ENCODE assay signal across 16 cellular contexts in genomic region chr21:38945536-38946245, GRCh38.
DNase-seq lines count a peak whose midpoint lies in the region; ATAC-seq, FAIRE-seq and TF ChIP-seq lines count a peak whose summit lies in the region.
"Had no signal": no experiment of that assay in that cellular context is flagged by ENCODE, and none has a peak within 500 bp of the region (broad histone marks: within the 10 kb centered on the region; RNA-seq: fewer than 3 reads in every experiment).

No MANE protein-coding gene starts in this region.

- no peak for TF ChIP-seq CTCF in brain (conservative IDR thresholded peaks at IDR 0.05)

- H3K4me3 Mint-ChIP-seq in brain: peak overlapping the region in 2 of 5 experiments; percentile 38 to 39

- peak; percentile 15; the same call in 1 of the 2 replicates for TF ChIP-seq RAD21 in Ishikawa (IDR thresholded peaks at IDR 0.05; ENCODE audit: low read depth)

- peak; percentile 52; the same call in 1 of the 2 replicates for TF ChIP-seq EP300 in Ishikawa (IDR thresholded peaks at IDR 0.05; ENCODE audit: borderline replicate concordance)

- H3K36me3 Mint-ChIP-seq in brain: no peaks in the 10 kb centered on the region

- FAIRE-seq in HTR-8/SVneo (lab: Jason Lieb, UNC): no peak

- H3K9me3 Mint-ChIP-seq in brain: peaks cover 0 to 9% (median 4%) of the 10 kb centered on the region in 5 experiments

- H3K27me3 Mint-ChIP-seq in brain: peaks cover 20% of the 10 kb centered on the region

- H3K27ac Mint-ChIP-seq in brain: peak overlapping the region in 3 of 5 experiments; percentile 5 to 63 (median 57)

- peaks cover 19% of the 10 kb centered on the region for H3K4me1 Mint-ChIP-seq in brain

- no peak for ATAC-seq in GM21515 (IDR thresholded peaks at IDR 0.05; ENCODE audit: unreplicated experiment)
- ATAC-seq: mucosa of descending colon had no signal

- peak; percentile 51 for DNase-seq in COLO668 (lab: John Stamatoyannopoulos, UW; ENCODE audit: unreplicated experiment)
- peak; percentile 63 for DNase-seq in kidney glomerular epithelial cell (lab: John Stamatoyannopoulos, UW)
- DNase-seq in HTR-8/SVneo (ENCODE audit: insufficient read length, low spot score): no peak
- DNase-seq in OCI-M1 (lab: John Stamatoyannopoulos, UW): no peak
- no peak for DNase-seq in NCI-H2107 (lab: John Stamatoyannopoulos, UW)
- DNase-seq: activated CD8-positive, alpha-beta memory T cell treated with anti-CD3 and anti-CD28 coated beads for 24 hours; activated gamma-delta T cell treated with Interleukin-2 at 50 U/mL for 16 hours; central memory CD4-positive, alpha-beta T cell; erythroblast; mucosa of descending colon; NCI-H1930; NK-92 treated with Interleukin-12 subunit alpha and Interleukin-12 subunit beta, amount 100 ng/mL, for 24 hours; trophoblast cell had no signal

TF ChIP-seq in Ishikawa, 13 proteins besides CTCF, POLR2A, EP300 and RAD21:
- peak; percentile 45 for TF ChIP-seq TCF12 (IDR thresholded peaks at IDR 0.05; ENCODE audit: low read depth)
- TF ChIP-seq YY1 (IDR thresholded peaks at IDR 0.05; ENCODE audit: low read depth): no peak
- TF ChIP-seq TEAD4 (IDR thresholded peaks at IDR 0.05): peak; percentile 48; the same call in 1 of the 2 replicates
- TF ChIP-seq NFIC (IDR thresholded peaks at IDR 0.05): peak; percentile 32; the same call in 1 of the 2 replicates

Comparison
In these comparisons a context has a peak if more than half of its experiments do, and no peak if none do; other contexts are left out.
1. DNase-seq: peak in COLO668 (single experiment) and kidney glomerular epithelial cell (single experiment); none in HTR-8/SVneo (single experiment), OCI-M1 (single experiment) and NCI-H2107 (single experiment).